Comparison of ENCODE assay signal across 23 cellular contexts in genomic region chr7:16428182-16428581, GRCh38. TPM values are rescaled to one million over a fixed set of nuclear protein-coding genes. Genes with fewer than 3 reads are reported as not detected.
"Had no signal": no experiment of that assay in that cellular context is flagged by ENCODE, and none has a peak within 500 bp of the region (broad histone marks: within the 10 kb centered on the region; RNA-seq: fewer than 3 reads in every experiment).

No MANE protein-coding gene starts in this region.

- H3K4me2 ChIP-seq: PC-9 had no signal

- DNase-seq: activated CD4-positive, alpha-beta memory T cell treated with anti-CD3 and anti-CD28 coated beads, Interleukin-2, amount 10 ng/mL, durations not matched to agents 7 days and 5 days; activated CD4-positive, alpha-beta T cell treated with anti-CD3 and anti-CD28 coated beads for 36 hours; activated CD4-positive, alpha-beta T cell treated with anti-CD3 and anti-CD28 coated beads, Interleukin-2, amount 50 U/mL, for 1 hour; activated gamma-delta T cell; activated naive CD4-positive, alpha-beta T cell treated with anti-CD3 and anti-CD28 coated beads for 36 hours; activated T-cell treated with anti-CD3 and anti-CD28 coated beads for 4 hours; activated T-cell treated with anti-CD3 and anti-CD28 coated beads, Interleukin-2, amount 50 U/mL, for 48 hours; cerebellar nuclear complex; Karpas-422; NCI-H1048; NCI-H146; NCI-H187 treated with DMSO at 0.1 percent for 48 hours; NCI-H2081 treated with DMSO at 0.1 percent for 48 hours; NCI-H446; NCI-H524; SJCRH30; T-helper 1 cell; WERI-Rb-1 had no signal

- H2AFZ ChIP-seq: PC-9 had no signal

- H3K36me3 ChIP-seq: SJCRH30, WERI-Rb-1 had no signal

- H3K27me3 ChIP-seq: SJCRH30 had no signal

- ATAC-seq: activated CD4-positive, alpha-beta T cell treated with anti-CD3 and anti-CD28 coated beads for 36 hours; activated T-helper 17 cell treated with anti-CD3 and anti-CD28 coated beads, Interleukin-2, amount 50 U/mL, for 72 hours had no signal

- H3K9me3 ChIP-seq: SJCRH30 had no signal

- H3K4me3 ChIP-seq: PC-9, SJCRH30 had no signal

- H3K27ac ChIP-seq: PC-9, SJCRH30, WERI-Rb-1 had no signal

RNA-seq across cellular contexts. Expression of gene SOSTDC1, which starts 37.4 kb away (rescaled TPM):
- total RNA-seq: activated CD4-positive, alpha-beta memory T cell treated with anti-CD3 and anti-CD28 coated beads, Interleukin-2, amount 10 ng/mL, durations not matched to agents 7 days and 5 days; activated CD4-positive, alpha-beta T cell treated with anti-CD3 and anti-CD28 coated beads for 36 hours; activated CD8-positive, alpha-beta memory T cell treated with anti-CD3 and anti-CD28 coated beads for 36 hours; activated naive CD4-positive, alpha-beta T cell treated with anti-CD3 and anti-CD28 coated beads for 36 hours; activated T-helper 17 cell treated with anti-CD3 and anti-CD28 coated beads, Interleukin-2, amount 50 U/mL, for 72 hours; cardiac septum; PC-9; T-helper 2 cell treated with Interferon-gamma antibody and Interleukin-4, amounts not matched to agents 100 ng/mL and 5 ng/mL, for 36 hours had no signal
